ENCODE assay signal across 9 cellular contexts in genomic region chr2:126886201-126886905, GRCh38. TPM values are rescaled to one million over a fixed set of nuclear protein-coding genes. Genes with fewer than 3 reads are reported as not detected.
DNase-seq lines count a peak whose midpoint lies in the region; ATAC-seq, FAIRE-seq and TF ChIP-seq lines count a peak whose summit lies in the region.
"Had no signal": no experiment of that assay in that cellular context is flagged by ENCODE, and none has a peak within 500 bp of the region (broad histone marks: within the 10 kb centered on the region; RNA-seq: fewer than 3 reads in every experiment).

No MANE protein-coding gene starts in this region.

- H3K27me3 ChIP-seq in SU-DHL-6 (ENCODE audit: low read length) (no peaks in the 10 kb centered on the region), HepG2 (ENCODE audit: control insufficient read depth in 1 of 2, insufficient read depth in 2 of 2, low read length in 2 of 2) (peaks cover 0 to 47% of the 10 kb centered on the region in 2 experiments; a peak in 4 of 5 replicates)

- H3K79me2 ChIP-seq in SU-DHL-6 (ENCODE audit: insufficient read depth, low read length) (no peaks in the 10 kb centered on the region), HepG2 (ENCODE audit: insufficient read depth, low read length) (no peaks in the 10 kb centered on the region)

- no peaks in the 10 kb centered on the region for H3F3A ChIP-seq in SU-DHL-6 (ENCODE audit: insufficient read depth)

- DNase-seq in activated CD4-positive, CD25-positive, alpha-beta regulatory T cell treated with anti-CD3 and anti-CD28 coated beads, Interleukin-2, amount 50 U/mL, for 72 hours, result peak; percentile 49
- DNase-seq in choroid plexus epithelial cell (ENCODE audit: low read depth) (peak; percentile 65), HepG2 (ENCODE audit: low spot score) (peak; percentile 13)
- DNase-seq in stimulated activated CD4-positive, alpha-beta T cell treated with anti-CD3 and anti-CD28 coated beads, TNF-alpha, amount 100 ng/mL, for 24 hours (ENCODE audit: low read depth in 3 of 3), result peak; percentile 2 to 65 (median 22)
- DNase-seq in stimulated activated naive CD4-positive, alpha-beta T cell treated with Interleukin-2 at 50 U/mL for 16 hours (lab: John Stamatoyannopoulos, UW), result no peak

- intact Hi-C loops in HepG2 (cut with micrococcal nuclease; ENCODE audit: unreplicated experiment), result no loop called here

- TF ChIP-seq EP300 in HepG2 (IDR thresholded peaks at IDR 0.05; ENCODE audit: low read depth in 2 of 2, low read length in 2 of 2) (no peak), HepG2 (CRISPR knock-in tag; IDR thresholded peaks at IDR 0.05; ENCODE audit: borderline replicate concordance) (no peak)

- FAIRE-seq in HepG2 (lab: Jason Lieb, UNC), result no peak
- FAIRE-seq: G401.6 had no signal

- H4K20me1 ChIP-seq in SU-DHL-6 (ENCODE audit: low read depth, low read length) (no peaks in the 10 kb centered on the region), HepG2 (ENCODE audit: insufficient read depth, low read length) (no peaks in the 10 kb centered on the region)

- peak; percentile 46; the same call in 1 of the 2 replicates for TF ChIP-seq RAD21 in HepG2 (CRISPR knock-in tag; IDR thresholded peaks at IDR 0.05)

- TF ChIP-seq CTCF in SU-DHL-6 (IDR thresholded peaks at IDR 0.05; ENCODE audit: insufficient read depth, low read length, poor library complexity, severe bottlenecking) (peak; percentile 31), choroid plexus epithelial cell (conservative IDR thresholded peaks at IDR 0.05; ENCODE audit: low read depth, low read length) (peak; percentile 60), HepG2 (CRISPR knock-in tag; IDR thresholded peaks at IDR 0.05) (peak; percentile 85)

- no peak for ATAC-seq in activated CD4-positive, CD25-positive, alpha-beta regulatory T cell treated with anti-CD3 and anti-CD28 coated beads, Interleukin-2, amount 50 U/mL, for 24 hours
- ATAC-seq in HG03045 (IDR thresholded peaks at IDR 0.05; ENCODE audit: unreplicated experiment), result peak; percentile 63
- ATAC-seq in HepG2, result peak; percentile 89

- no peak overlapping the region for H3K27ac ChIP-seq in SU-DHL-6 (ENCODE audit: low read depth, low read length)
- H3K27ac ChIP-seq in HepG2 (ENCODE audit: extremely low read length, insufficient read depth, low read length), result no peak overlapping the region

- H3K9ac ChIP-seq in SU-DHL-6 (ENCODE audit: low read length) (no peak overlapping the region), HepG2 (ENCODE audit: insufficient read depth, low read depth, low read length) (no peak overlapping the region)

- no peak overlapping the region for H3K4me3 ChIP-seq in SU-DHL-6 (ENCODE audit: insufficient read depth, low read length, poor library complexity, severe bottlenecking)
- peak overlapping the region; percentile 43 for H3K4me3 ChIP-seq in choroid plexus epithelial cell (ENCODE audit: low read depth, low read length)
- H3K4me3 ChIP-seq in HepG2 (replicated peaks in 1 of 3; ENCODE audit: insufficient read depth in 1 of 3, low read depth in 2 of 3, low read length in 3 of 3), result peak overlapping the region in 1 of 3 experiments; percentile 42; a peak in 1 of 6 replicates

- in situ Hi-C loops in HepG2 (cut with HindIII; ENCODE audit: extremely low pct_ligation_motif_present, low pct_unique_long_range_greater_than_20kb), result no loop called here

- no peak for TF ChIP-seq POLR2A in HepG2 (IDR thresholded peaks at IDR 0.05; ENCODE audit: insufficient read depth in 1 of 2, low read depth in 2 of 2, low read length in 2 of 2)

- H2AFZ ChIP-seq in SU-DHL-6 (ENCODE audit: low read depth, low read length, severe bottlenecking), result no peak overlapping the region
- no peak overlapping the region for H2AFZ ChIP-seq in HepG2 (ENCODE audit: low read length)

- no peaks in the 10 kb centered on the region for H3K36me3 ChIP-seq in SU-DHL-6 (ENCODE audit: low read length)
- H3K36me3 ChIP-seq in HepG2 (replicated peaks in 1 of 2; ENCODE audit: control insufficient read depth in 1 of 2, insufficient read depth in 2 of 2, low read length in 2 of 2), result no peaks in the 10 kb centered on the region

- no peaks in the 10 kb centered on the region for H3K4me1 ChIP-seq in HepG2 (ENCODE audit: insufficient read depth, low read length)

- POLR2A ChIA-PET in HepG2 (lab: Yijun Ruan, JAX), result no interaction called here

- no peak overlapping the region for H3K4me2 ChIP-seq in SU-DHL-6 (ENCODE audit: low read depth, low read length, poor library complexity, severe bottlenecking)
- H3K4me2 ChIP-seq in HepG2 (ENCODE audit: low read depth, low read length), result peak overlapping the region; percentile 51; the same call in 1 of the 2 replicates

- no TSS peak for BruUV-seq in HepG2 (replicated peaks; lab: Mats Ljungman, UMichigan)

- H3K9me2 ChIP-seq in SU-DHL-6 (replicated peaks; ENCODE audit: insufficient read depth, low read length), result no peaks in the 10 kb centered on the region

- H3K9me3 ChIP-seq in SU-DHL-6 (ENCODE audit: insufficient read depth, low read length) (no peaks in the 10 kb centered on the region), HepG2 (ENCODE audit: low read length) (no peaks in the 10 kb centered on the region)

- CTCF ChIA-PET in HepG2 (lab: Yijun Ruan, JAX; ENCODE audit: low intra/inter-chr PET ratio, low total read pairs), result no interaction called here

- WGBS in HepG2 (ENCODE audit: low lambda C conversion rate), result 33% methylated on average over 36 of the region's 40 CpGs

TF ChIP-seq in HepG2, 621 proteins besides CTCF, POLR2A, EP300 and RAD21 (continues in another document):
- TF ChIP-seq, protein P1, sequence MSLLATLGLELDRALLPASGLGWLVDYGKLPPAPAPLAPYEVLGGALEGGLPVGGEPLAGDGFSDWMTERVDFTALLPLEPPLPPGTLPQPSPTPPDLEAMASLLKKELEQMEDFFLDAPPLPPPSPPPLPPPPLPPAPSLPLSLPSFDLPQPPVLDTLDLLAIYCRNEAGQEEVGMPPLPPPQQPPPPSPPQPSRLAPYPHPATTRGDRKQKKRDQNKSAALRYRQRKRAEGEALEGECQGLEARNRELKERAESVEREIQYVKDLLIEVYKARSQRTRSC (CRISPR knock-in tag; IDR thresholded peaks at IDR 0.05; ENCODE audit: low read depth), result no peak
- 0 out of 2 replicates have a peak, but pooled peaks have one; percentile 26 for TF ChIP-seq PAWR (CRISPR knock-in tag; IDR thresholded peaks at IDR 0.05; ENCODE audit: borderline replicate concordance)
- no peak for TF ChIP-seq ZNF850 (CRISPR knock-in tag; conservative IDR thresholded peaks at IDR 0.05)
- 0 out of 2 replicates have a peak, but pooled peaks have one; percentile 55 for TF ChIP-seq CHD2 (IDR thresholded peaks at IDR 0.05; ENCODE audit: low read depth, low read length)
- TF ChIP-seq RFXAP (CRISPR knock-in tag; IDR thresholded peaks at IDR 0.05; ENCODE audit: borderline replicate concordance), result peak; percentile 30; the same call in 1 of the 2 replicates
- TF ChIP-seq ZNF883 (CRISPR knock-in tag; IDR thresholded peaks at IDR 0.05; ENCODE audit: not compliant biosample characterization), result peak; percentile 52
- TF ChIP-seq ELF1 (CRISPR knock-in tag; IDR thresholded peaks at IDR 0.05), result no peak
- peak; percentile 56 for TF ChIP-seq XRCC5 (optimal IDR thresholded peaks at IDR 0.05; ENCODE audit: low read length)
- TF ChIP-seq ZNF160 (CRISPR knock-in tag; IDR thresholded peaks at IDR 0.05), result no peak

RNA-seq across cellular contexts. Expression of gene TEX51, which starts 12.3 kb away (rescaled TPM):
- not detected in 2 replicates for total RNA-seq in HepG2 (2016; rRNA removed; fragmentation: Illumina TruSeq; extraction: Trizol)
- total RNA-seq in HepG2 (2016; cell fraction: cytosol; rRNA removed; fragmentation: Illumina TruSeq; extraction: Trizol; ENCODE audit: low read depth), result not detected in 2 replicates
- not detected in 2 replicates for total RNA-seq in HepG2 (2016; cell fraction: insoluble cytoplasmic fraction; rRNA removed; fragmentation: Illumina TruSeq; extraction: Trizol)
- total RNA-seq in HepG2 (2016; cell fraction: membrane; rRNA removed; fragmentation: Illumina TruSeq; extraction: Trizol), result not detected in 2 replicates
- total RNA-seq in HepG2 (2016; cell fraction: nucleus; rRNA removed; fragmentation: Illumina TruSeq; extraction: Trizol), result not detected in 2 replicates
- polyA plus RNA-seq in HepG2 (2011; rRNA removed), result not detected in 2 replicates
- not detected in 2 replicates for polyA plus RNA-seq in HepG2 (2011; cell fraction: cytosol; rRNA removed)
- not detected in 2 replicates for polyA plus RNA-seq in HepG2 (2011; cell fraction: nucleus; rRNA removed)
- not detected in 2 replicates for polyA plus RNA-seq in HepG2 (2012)
- not detected in 2 replicates for polyA plus RNA-seq in HepG2 (2016; cell fraction: cytosol; fragmentation: Illumina TruSeq; extraction: Trizol; ENCODE audit: low read depth)
- not detected in 2 replicates for polyA plus RNA-seq in HepG2 (2016; cell fraction: insoluble cytoplasmic fraction; fragmentation: Illumina TruSeq; extraction: Trizol; ENCODE audit: low read depth)
- not detected in 2 replicates for polyA plus RNA-seq in HepG2 (2016; cell fraction: membrane; fragmentation: Illumina TruSeq; extraction: Trizol; ENCODE audit: low read depth)
- polyA plus RNA-seq in HepG2 (2016; cell fraction: nucleus; fragmentation: Illumina TruSeq; extraction: Trizol; ENCODE audit: insufficient read depth, low read depth), result not detected in 2 replicates
- polyA minus RNA-seq in HepG2 (2011; rRNA and poly(A)+ RNA removed; ENCODE audit: low replicate concordance), result not detected in 2 replicates
- not detected in 2 replicates for polyA minus RNA-seq in HepG2 (2011; cell fraction: cytosol; rRNA and poly(A)+ RNA removed)
- polyA minus RNA-seq in HepG2 (2011; cell fraction: nucleus; rRNA and poly(A)+ RNA removed), result not detected in 2 replicates

Comparison
In these comparisons a context has a peak if more than half of its experiments do, and no peak if none do; other contexts are left out.
1. ATAC-seq: peak in HG03045 (single experiment) and HepG2 (single experiment); none in activated CD4-positive, CD25-positive, alpha-beta regulatory T cell treated with anti-CD3 and anti-CD28 coated beads, Interleukin-2, amount 50 U/mL, for 24 hours (0 of 2).
2. CTCF ChIP-seq: peak in every context shown above with its lines; median percentile 85 in HepG2; 60 in choroid plexus epithelial cell; 31 in SU-DHL-6.